1 cellular context compared by ENCODE assay signal in the genomic region with DNA sequence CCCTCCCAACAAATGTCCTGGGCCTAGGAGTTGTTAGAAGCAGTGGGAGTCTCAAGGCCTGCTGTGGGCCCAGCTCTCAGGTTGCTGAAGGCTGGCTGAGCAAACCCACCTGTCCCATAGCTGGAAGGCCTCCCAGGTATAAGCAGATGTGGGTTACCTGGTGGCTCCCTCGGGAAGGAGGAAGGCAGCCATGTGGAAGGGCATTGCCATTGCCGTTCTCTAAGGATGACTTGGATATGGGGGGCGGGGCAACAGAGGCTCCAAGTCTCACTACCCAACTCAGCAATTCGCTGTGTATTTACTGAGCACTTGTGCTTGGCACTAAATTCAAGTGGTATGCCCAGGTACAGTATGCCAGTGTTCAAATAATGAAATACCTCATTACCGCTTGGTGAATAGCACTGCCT.
TF ChIP-seq lines count a peak whose summit lies in the region.

No MANE protein-coding gene starts in this region.

TF ChIP-seq in GM23338, 12 proteins besides CTCF, POLR2A, EP300 and RAD21 (continued from another document):
- TF ChIP-seq, protein P1, sequence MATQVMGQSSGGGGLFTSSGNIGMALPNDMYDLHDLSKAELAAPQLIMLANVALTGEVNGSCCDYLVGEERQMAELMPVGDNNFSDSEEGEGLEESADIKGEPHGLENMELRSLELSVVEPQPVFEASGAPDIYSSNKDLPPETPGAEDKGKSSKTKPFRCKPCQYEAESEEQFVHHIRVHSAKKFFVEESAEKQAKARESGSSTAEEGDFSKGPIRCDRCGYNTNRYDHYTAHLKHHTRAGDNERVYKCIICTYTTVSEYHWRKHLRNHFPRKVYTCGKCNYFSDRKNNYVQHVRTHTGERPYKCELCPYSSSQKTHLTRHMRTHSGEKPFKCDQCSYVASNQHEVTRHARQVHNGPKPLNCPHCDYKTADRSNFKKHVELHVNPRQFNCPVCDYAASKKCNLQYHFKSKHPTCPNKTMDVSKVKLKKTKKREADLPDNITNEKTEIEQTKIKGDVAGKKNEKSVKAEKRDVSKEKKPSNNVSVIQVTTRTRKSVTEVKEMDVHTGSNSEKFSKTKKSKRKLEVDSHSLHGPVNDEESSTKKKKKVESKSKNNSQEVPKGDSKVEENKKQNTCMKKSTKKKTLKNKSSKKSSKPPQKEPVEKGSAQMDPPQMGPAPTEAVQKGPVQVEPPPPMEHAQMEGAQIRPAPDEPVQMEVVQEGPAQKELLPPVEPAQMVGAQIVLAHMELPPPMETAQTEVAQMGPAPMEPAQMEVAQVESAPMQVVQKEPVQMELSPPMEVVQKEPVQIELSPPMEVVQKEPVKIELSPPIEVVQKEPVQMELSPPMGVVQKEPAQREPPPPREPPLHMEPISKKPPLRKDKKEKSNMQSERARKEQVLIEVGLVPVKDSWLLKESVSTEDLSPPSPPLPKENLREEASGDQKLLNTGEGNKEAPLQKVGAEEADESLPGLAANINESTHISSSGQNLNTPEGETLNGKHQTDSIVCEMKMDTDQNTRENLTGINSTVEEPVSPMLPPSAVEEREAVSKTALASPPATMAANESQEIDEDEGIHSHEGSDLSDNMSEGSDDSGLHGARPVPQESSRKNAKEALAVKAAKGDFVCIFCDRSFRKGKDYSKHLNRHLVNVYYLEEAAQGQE (IDR thresholded peaks at IDR 0.05; ENCODE audit: unreplicated experiment): no peak
- TF ChIP-seq ZNF114 (CRISPR knock-in tag; IDR thresholded peaks at IDR 0.05) (no peak), CREB1 (CRISPR knock-in tag; IDR thresholded peaks at IDR 0.05; ENCODE audit: low read depth) (no peak), STAT1 (IDR thresholded peaks at IDR 0.05; ENCODE audit: unreplicated experiment) (no peak), NANOG (IDR thresholded peaks at IDR 0.05; ENCODE audit: borderline replicate concordance) (no peak), POLR2AphosphoS5 (IDR thresholded peaks at IDR 0.05; ENCODE audit: low read depth) (no peak)
- TF ChIP-seq, protein P2, sequence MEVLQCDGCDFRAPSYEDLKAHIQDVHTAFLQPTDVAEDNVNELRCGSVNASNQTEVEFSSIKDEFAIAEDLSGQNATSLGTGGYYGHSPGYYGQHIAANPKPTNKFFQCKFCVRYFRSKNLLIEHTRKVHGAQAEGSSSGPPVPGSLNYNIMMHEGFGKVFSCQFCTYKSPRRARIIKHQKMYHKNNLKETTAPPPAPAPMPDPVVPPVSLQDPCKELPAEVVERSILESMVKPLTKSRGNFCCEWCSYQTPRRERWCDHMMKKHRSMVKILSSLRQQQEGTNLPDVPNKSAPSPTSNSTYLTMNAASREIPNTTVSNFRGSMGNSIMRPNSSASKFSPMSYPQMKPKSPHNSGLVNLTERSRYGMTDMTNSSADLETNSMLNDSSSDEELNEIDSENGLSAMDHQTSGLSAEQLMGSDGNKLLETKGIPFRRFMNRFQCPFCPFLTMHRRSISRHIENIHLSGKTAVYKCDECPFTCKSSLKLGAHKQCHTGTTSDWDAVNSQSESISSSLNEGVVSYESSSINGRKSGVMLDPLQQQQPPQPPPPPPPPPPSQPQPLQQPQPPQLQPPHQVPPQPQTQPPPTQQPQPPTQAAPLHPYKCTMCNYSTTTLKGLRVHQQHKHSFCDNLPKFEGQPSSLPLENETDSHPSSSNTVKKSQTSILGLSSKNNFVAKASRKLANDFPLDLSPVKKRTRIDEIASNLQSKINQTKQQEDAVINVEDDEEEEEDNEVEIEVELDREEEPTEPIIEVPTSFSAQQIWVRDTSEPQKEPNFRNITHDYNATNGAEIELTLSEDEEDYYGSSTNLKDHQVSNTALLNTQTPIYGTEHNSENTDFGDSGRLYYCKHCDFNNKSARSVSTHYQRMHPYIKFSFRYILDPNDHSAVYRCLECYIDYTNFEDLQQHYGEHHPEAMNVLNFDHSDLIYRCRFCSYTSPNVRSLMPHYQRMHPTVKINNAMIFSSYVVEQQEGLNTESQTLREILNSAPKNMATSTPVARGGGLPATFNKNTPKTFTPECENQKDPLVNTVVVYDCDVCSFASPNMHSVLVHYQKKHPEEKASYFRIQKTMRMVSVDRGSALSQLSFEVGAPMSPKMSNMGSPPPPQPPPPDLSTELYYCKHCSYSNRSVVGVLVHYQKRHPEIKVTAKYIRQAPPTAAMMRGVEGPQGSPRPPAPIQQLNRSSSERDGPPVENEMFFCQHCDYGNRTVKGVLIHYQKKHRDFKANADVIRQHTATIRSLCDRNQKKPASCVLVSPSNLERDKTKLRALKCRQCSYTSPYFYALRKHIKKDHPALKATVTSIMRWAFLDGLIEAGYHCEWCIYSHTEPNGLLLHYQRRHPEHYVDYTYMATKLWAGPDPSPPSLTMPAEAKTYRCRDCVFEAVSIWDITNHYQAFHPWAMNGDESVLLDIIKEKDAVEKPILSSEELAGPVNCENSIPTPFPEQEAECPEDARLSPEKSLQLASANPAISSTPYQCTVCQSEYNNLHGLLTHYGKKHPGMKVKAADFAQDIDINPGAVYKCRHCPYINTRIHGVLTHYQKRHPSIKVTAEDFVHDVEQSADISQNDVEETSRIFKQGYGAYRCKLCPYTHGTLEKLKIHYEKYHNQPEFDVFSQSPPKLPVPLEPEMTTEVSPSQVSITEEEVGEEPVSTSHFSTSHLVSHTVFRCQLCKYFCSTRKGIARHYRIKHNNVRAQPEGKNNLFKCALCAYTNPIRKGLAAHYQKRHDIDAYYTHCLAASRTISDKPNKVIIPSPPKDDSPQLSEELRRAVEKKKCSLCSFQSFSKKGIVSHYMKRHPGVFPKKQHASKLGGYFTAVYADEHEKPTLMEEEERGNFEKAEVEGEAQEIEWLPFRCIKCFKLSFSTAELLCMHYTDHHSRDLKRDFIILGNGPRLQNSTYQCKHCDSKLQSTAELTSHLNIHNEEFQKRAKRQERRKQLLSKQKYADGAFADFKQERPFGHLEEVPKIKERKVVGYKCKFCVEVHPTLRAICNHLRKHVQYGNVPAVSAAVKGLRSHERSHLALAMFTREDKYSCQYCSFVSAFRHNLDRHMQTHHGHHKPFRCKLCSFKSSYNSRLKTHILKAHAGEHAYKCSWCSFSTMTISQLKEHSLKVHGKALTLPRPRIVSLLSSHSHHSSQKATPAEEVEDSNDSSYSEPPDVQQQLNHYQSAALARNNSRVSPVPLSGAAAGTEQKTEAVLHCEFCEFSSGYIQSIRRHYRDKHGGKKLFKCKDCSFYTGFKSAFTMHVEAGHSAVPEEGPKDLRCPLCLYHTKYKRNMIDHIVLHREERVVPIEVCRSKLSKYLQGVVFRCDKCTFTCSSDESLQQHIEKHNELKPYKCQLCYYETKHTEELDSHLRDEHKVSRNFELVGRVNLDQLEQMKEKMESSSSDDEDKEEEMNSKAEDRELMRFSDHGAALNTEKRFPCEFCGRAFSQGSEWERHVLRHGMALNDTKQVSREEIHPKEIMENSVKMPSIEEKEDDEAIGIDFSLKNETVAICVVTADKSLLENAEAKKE (CRISPR knock-in tag; IDR thresholded peaks at IDR 0.05): peak; percentile 54; the same call in 1 of the 2 replicates
